In the genomic region with DNA sequence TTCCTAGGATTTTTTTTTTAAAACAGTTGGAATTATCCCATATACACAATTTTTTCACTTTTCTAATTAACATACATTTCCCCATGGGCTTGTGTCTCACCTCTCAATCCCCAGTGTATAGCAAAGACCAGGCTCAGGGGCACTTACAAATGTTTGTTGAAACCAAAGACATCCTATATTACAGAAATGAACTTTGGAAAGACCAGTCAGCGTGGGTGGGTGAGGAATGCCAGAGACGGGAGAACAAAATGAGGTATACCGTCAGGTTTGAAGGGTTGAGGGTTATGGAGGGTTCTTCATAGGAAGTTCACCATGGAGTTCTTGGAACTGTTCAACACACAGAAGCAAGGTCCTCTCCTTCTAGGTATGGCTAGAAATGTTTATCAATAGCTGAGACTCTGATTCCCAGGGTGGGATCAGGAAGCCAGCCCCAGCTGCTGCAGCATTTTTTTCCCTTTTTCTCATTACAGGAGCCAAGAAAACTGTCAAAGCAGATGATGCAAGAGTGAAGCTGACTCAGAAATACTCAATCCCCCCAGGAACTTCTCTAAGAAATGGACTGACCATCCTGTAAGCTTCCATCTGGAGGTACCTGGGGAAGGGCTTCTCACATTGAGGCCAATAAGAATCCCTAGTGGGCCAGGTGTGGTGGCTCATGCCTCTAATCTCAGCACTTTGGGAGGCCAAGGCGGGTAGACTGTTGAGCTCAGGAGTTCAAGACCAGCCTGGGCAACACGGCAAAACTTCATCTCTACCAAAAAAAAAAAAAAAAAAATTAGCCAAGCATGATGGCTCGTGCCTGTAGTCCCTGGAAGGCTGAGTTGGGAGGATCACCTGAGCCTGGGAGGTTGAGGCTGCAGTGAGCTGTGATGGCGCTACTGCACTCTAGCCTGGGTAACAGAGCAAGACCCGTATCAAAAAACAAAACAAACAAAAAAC, we compare ENCODE assay signal across 13 cellular contexts. TPM values are rescaled to one million over a fixed set of nuclear protein-coding genes. Genes with fewer than 3 reads are reported as not detected.
DNase-seq lines count a peak whose midpoint lies in the region; ATAC-seq and TF ChIP-seq lines count a peak whose summit lies in the region.
"Had no signal": no experiment of that assay in that cellular context is flagged by ENCODE, and none has a peak within 500 bp of the region (broad histone marks: within the 10 kb centered on the region; RNA-seq: fewer than 3 reads in every experiment).

No MANE protein-coding gene starts in this region.

- H3K27ac Mint-ChIP-seq in stimulated activated naive CD8-positive, alpha-beta T cell treated with anti-CD3 and anti-CD28 coated beads, Interleukin-15, Interleukin-2, amounts not matched to agents 100 ng/mL and 50 ng/mL, for 24 hours = peak overlapping the region; percentile 38
- H3K27ac Mint-ChIP-seq in activated T-helper 17 cell treated with anti-CD3 and anti-CD28 coated beads, Interleukin-2, amount 50 U/mL, for 72 hours = peak overlapping the region; percentile 1

- no peaks in the 10 kb centered on the region for H3K27me3 Mint-ChIP-seq in stimulated activated naive CD8-positive, alpha-beta T cell treated with anti-CD3 and anti-CD28 coated beads, Interleukin-15, Interleukin-2, amounts not matched to agents 100 ng/mL and 50 ng/mL, for 24 hours
- H3K27me3 Mint-ChIP-seq in activated T-helper 17 cell treated with anti-CD3 and anti-CD28 coated beads, Interleukin-2, amount 50 U/mL, for 72 hours = no peaks in the 10 kb centered on the region
- H3K27me3 Mint-ChIP-seq: activated naive CD4-positive, alpha-beta T cell treated with anti-CD3 and anti-CD28 coated beads, Interleukin-2, amount 50 U/mL, for 24 hours; naive thymus-derived CD4-positive, alpha-beta T cell had no signal

- H3K4me3 Mint-ChIP-seq in stimulated activated naive CD8-positive, alpha-beta T cell treated with anti-CD3 and anti-CD28 coated beads, Interleukin-15, Interleukin-2, amounts not matched to agents 100 ng/mL and 50 ng/mL, for 24 hours = no peak overlapping the region
- H3K4me3 Mint-ChIP-seq in activated T-helper 17 cell treated with anti-CD3 and anti-CD28 coated beads, Interleukin-2, amount 50 U/mL, for 72 hours = no peak overlapping the region
- H3K4me3 Mint-ChIP-seq: activated naive CD4-positive, alpha-beta T cell treated with anti-CD3 and anti-CD28 coated beads, Interleukin-2, amount 50 U/mL, for 24 hours; naive thymus-derived CD4-positive, alpha-beta T cell had no signal

- peaks cover 19% of the 10 kb centered on the region for H3K4me1 Mint-ChIP-seq in stimulated activated naive CD8-positive, alpha-beta T cell treated with anti-CD3 and anti-CD28 coated beads, Interleukin-15, Interleukin-2, amounts not matched to agents 100 ng/mL and 50 ng/mL, for 24 hours (ENCODE audit: low read depth)
- peaks cover 9% of the 10 kb centered on the region for H3K4me1 Mint-ChIP-seq in activated T-helper 17 cell treated with anti-CD3 and anti-CD28 coated beads, Interleukin-2, amount 50 U/mL, for 72 hours

- ATAC-seq in stimulated activated naive CD8-positive, alpha-beta T cell treated with anti-CD3 and anti-CD28 coated beads, Interleukin-15, Interleukin-2, amounts not matched to agents 100 U/mL and 50 U/mL, for 24 hours = no peak
- ATAC-seq in activated T-helper 17 cell treated with anti-CD3 and anti-CD28 coated beads, Interleukin-2, amount 50 U/mL, for 72 hours (replicated peaks) = no peak

- peaks cover 43% of the 10 kb centered on the region for H3K36me3 Mint-ChIP-seq in stimulated activated naive CD8-positive, alpha-beta T cell treated with anti-CD3 and anti-CD28 coated beads, Interleukin-15, Interleukin-2, amounts not matched to agents 100 ng/mL and 50 ng/mL, for 24 hours (ENCODE audit: low read depth)
- peaks cover 62% of the 10 kb centered on the region for H3K36me3 Mint-ChIP-seq in activated T-helper 17 cell treated with anti-CD3 and anti-CD28 coated beads, Interleukin-2, amount 50 U/mL, for 72 hours (ENCODE audit: low read depth)
- H3K36me3 Mint-ChIP-seq: activated naive CD4-positive, alpha-beta T cell treated with anti-CD3 and anti-CD28 coated beads, Interleukin-2, amount 50 U/mL, for 24 hours had no signal

- no peak overlapping the region for H3K4me3 ChIP-seq in fibroblast of villous mesenchyme (ENCODE audit: low read depth, low read length)
- H3K4me3 ChIP-seq: gastrocnemius medialis had no signal

- H3K9me3 Mint-ChIP-seq in stimulated activated naive CD8-positive, alpha-beta T cell treated with anti-CD3 and anti-CD28 coated beads, Interleukin-15, Interleukin-2, amounts not matched to agents 100 ng/mL and 50 ng/mL, for 24 hours = no peaks in the 10 kb centered on the region
- no peaks in the 10 kb centered on the region for H3K9me3 Mint-ChIP-seq in activated T-helper 17 cell treated with anti-CD3 and anti-CD28 coated beads, Interleukin-2, amount 50 U/mL, for 72 hours
- H3K9me3 Mint-ChIP-seq: activated naive CD4-positive, alpha-beta T cell treated with anti-CD3 and anti-CD28 coated beads, Interleukin-2, amount 50 U/mL, for 24 hours; naive thymus-derived CD4-positive, alpha-beta T cell had no signal

- DNase-seq in stimulated activated naive CD8-positive, alpha-beta T cell treated with anti-CD3 and anti-CD28 coated beads, Interleukin-15, Interleukin-2, amounts not matched to agents 100 U/mL and 50 U/mL, for 24 hours = no peak
- DNase-seq in fibroblast of villous mesenchyme (ENCODE audit: low read depth) (peak; percentile 69), NCI-H524 treated with DMSO at 0.1 percent for 48 hours (lab: John Stamatoyannopoulos, UW) (no peak), RKO (ENCODE audit: low spot score) (no peak), germinal center (ENCODE audit: low spot score) (no peak), NOMO-1 treated with DMSO at 0.1 percent for 48 hours (lab: John Stamatoyannopoulos, UW; ENCODE audit: unreplicated experiment) (no peak)
- DNase-seq: activated CD4-positive, alpha-beta T cell treated with anti-CD3 and anti-CD28 coated beads, Interleukin-2, amount 50 U/mL, for 4 hours; gastrocnemius medialis; kidney had no signal

- no peak for TF ChIP-seq CTCF in fibroblast of villous mesenchyme (IDR thresholded peaks at IDR 0.05; ENCODE audit: insufficient read depth, low read depth, low read length)

RNA-seq across cellular contexts. Expression of a gene that starts 15.9 kb away (rescaled TPM):
- total RNA-seq in activated T-helper 17 cell treated with anti-CD3 and anti-CD28 coated beads, Interleukin-2, amount 50 U/mL, for 72 hours = 10 to 100 TPM; 20.5 to 21.9 TPM
- total RNA-seq in fibroblast of villous mesenchyme = 40.3 and 42.3 TPM in 2 replicates
